10 cellular contexts compared by ENCODE assay signal in the genomic region with DNA sequence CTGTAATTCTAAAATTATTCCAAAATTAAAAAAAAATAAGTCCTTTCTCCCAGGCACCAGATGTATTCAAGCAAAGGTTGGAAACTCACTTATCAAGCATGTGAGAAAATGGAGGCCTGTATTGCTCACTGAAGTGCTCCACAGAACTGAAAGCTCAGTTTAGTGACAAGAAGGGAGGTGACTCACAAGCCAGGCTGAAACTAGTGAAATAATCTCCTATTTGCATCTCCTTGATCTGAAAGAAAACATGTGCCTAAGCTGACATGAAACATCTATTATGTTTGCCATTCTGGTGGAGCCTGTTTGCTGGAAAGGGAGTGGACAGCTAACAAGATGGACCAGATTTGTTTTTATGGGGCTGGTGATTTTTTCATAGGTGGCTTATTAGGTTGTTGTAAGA. TPM values are rescaled to one million over a fixed set of nuclear protein-coding genes. Genes with fewer than 3 reads are reported as not detected.
DNase-seq lines count a peak whose midpoint lies in the region; ATAC-seq and TF ChIP-seq lines count a peak whose summit lies in the region.
"Had no signal": no experiment of that assay in that cellular context is flagged by ENCODE, and none has a peak within 500 bp of the region (broad histone marks: within the 10 kb centered on the region; RNA-seq: fewer than 3 reads in every experiment).

No MANE protein-coding gene starts in this region.

- no peaks in the 10 kb centered on the region for H3K36me3 ChIP-seq in fibroblast of lung (ENCODE audit: control insufficient read depth, insufficient read depth, low read length)
- H3K36me3 ChIP-seq in tibial nerve = no peaks in the 10 kb centered on the region
- H3K36me3 ChIP-seq in heart right ventricle = no peaks in the 10 kb centered on the region
- H3K36me3 ChIP-seq in ovary = no peaks in the 10 kb centered on the region

- H3K4me1 ChIP-seq in fibroblast of lung (ENCODE audit: control insufficient read depth, extremely low read depth, insufficient read depth, low read length) (no peaks in the 10 kb centered on the region), tibial nerve (no peaks in the 10 kb centered on the region), heart right ventricle (no peaks in the 10 kb centered on the region), ovary (ENCODE audit: insufficient read depth) (no peaks in the 10 kb centered on the region)

- ATAC-seq in GM19463 (IDR thresholded peaks at IDR 0.05; ENCODE audit: unreplicated experiment) = peak; percentile 95
- peak; percentile 51 for ATAC-seq in HG03521 (IDR thresholded peaks at IDR 0.05; ENCODE audit: unreplicated experiment)
- ATAC-seq in heart right ventricle = no peak
- ATAC-seq: naive thymus-derived CD8-positive, alpha-beta T cell had no signal

- H4K20me1 ChIP-seq in fibroblast of lung (ENCODE audit: control insufficient read depth, extremely low read depth, insufficient read depth, low read length) = no peaks in the 10 kb centered on the region

- TF ChIP-seq POLR2A in tibial nerve (IDR thresholded peaks at IDR 0.05) (no peak), ovary (IDR thresholded peaks at IDR 0.05) (no peak)

- H3K4me2 ChIP-seq in fibroblast of lung (ENCODE audit: extremely low read depth, insufficient read depth, low read length) = no peak overlapping the region

- TF ChIP-seq CTCF in C4-2B (conservative IDR thresholded peaks at IDR 0.05) (no peak), fibroblast of lung (conservative IDR thresholded peaks at IDR 0.05 in 1 of 2, IDR thresholded peaks at IDR 0.05 in 1 of 2; ENCODE audit: low read depth in 1 of 2, low read length in 2 of 2) (no peak), tibial nerve (IDR thresholded peaks at IDR 0.05) (no peak), heart right ventricle (IDR thresholded peaks at IDR 0.05) (no peak), ovary (IDR thresholded peaks at IDR 0.05) (no peak)

- intact Hi-C loops in heart right ventricle (cut with DNase I) (no loop called here), ovary (cut with DNase I) (no loop called here)

- H3K4me3 ChIP-seq in fibroblast of lung (replicated peaks in 1 of 4; ENCODE audit: control extremely low read depth in 1 of 4, insufficient read depth in 1 of 4, low read depth in 3 of 4, low read length in 4 of 4) (no peak overlapping the region), tibial nerve (no peak overlapping the region), heart right ventricle (no peak overlapping the region), ovary (no peak overlapping the region)
- H3K4me3 ChIP-seq: coronary artery had no signal

- TF ChIP-seq EP300 in tibial nerve (IDR thresholded peaks at IDR 0.05) (no peak), ovary (IDR thresholded peaks at IDR 0.05) (no peak)

- DNase-seq in fibroblast of lung (ENCODE audit: low read depth in 2 of 2) (peak; percentile 56 to 69), tibial nerve (ENCODE audit: low spot score in 2 of 2) (no peak), NCI-H2081 treated with DMSO at 0.1 percent for 48 hours (lab: John Stamatoyannopoulos, UW) (no peak), heart right ventricle (no peak), ovary (no peak)
- DNase-seq: naive thymus-derived CD8-positive, alpha-beta T cell had no signal

- no peak overlapping the region for H2AFZ ChIP-seq in fibroblast of lung (ENCODE audit: low read length)

- no peaks in the 10 kb centered on the region for H3K27me3 ChIP-seq in fibroblast of lung (ENCODE audit: control insufficient read depth, insufficient read depth, low read length)
- no peaks in the 10 kb centered on the region for H3K27me3 ChIP-seq in tibial nerve
- H3K27me3 ChIP-seq in heart right ventricle = no peaks in the 10 kb centered on the region
- no peaks in the 10 kb centered on the region for H3K27me3 ChIP-seq in ovary

- H3K79me2 ChIP-seq in fibroblast of lung (ENCODE audit: control insufficient read depth, insufficient read depth, low read length) = no peaks in the 10 kb centered on the region

- peak overlapping the region; percentile 87; the same call in 1 of the 2 replicates for H3K27ac ChIP-seq in C4-2B
- no peak overlapping the region for H3K27ac ChIP-seq in fibroblast of lung (ENCODE audit: insufficient read depth, low read length)
- H3K27ac ChIP-seq in tibial nerve = no peak overlapping the region
- no peak overlapping the region for H3K27ac ChIP-seq in heart right ventricle
- no peak overlapping the region for H3K27ac ChIP-seq in ovary
- H3K27ac ChIP-seq: coronary artery had no signal

- H3K9me3 ChIP-seq in fibroblast of lung (ENCODE audit: control insufficient read depth, insufficient read depth, low read depth, low read length) (no peaks in the 10 kb centered on the region), tibial nerve (no peaks in the 10 kb centered on the region), heart right ventricle (no peaks in the 10 kb centered on the region), ovary (no peaks in the 10 kb centered on the region)

- no peak overlapping the region for H3K9ac ChIP-seq in fibroblast of lung (ENCODE audit: insufficient read depth, low read length)

RNA-seq across cellular contexts. Expression of gene AMELX, which starts 54.0 kb away (rescaled TPM):
- total RNA-seq in fibroblast of lung (not detected in 2 replicates), tibial nerve (not detected), heart right ventricle (not detected), ovary (not detected)
- polyA plus RNA-seq in fibroblast of lung (not detected in 2 replicates), heart right ventricle (not detected), ovary (not detected)
- polyA plus RNA-seq in fibroblast of lung (2012) = not detected in 2 replicates
- polyA minus RNA-seq in fibroblast of lung (ENCODE audit: low replicate concordance) = not detected in 2 replicates
- total RNA-seq: naive thymus-derived CD8-positive, alpha-beta T cell had no signal
- polyA plus RNA-seq: naive thymus-derived CD8-positive, alpha-beta T cell had no signal

Comparison
In these comparisons a context has a peak if more than half of its experiments do, and no peak if none do; other contexts are left out.
1. ATAC-seq: peak in GM19463 (single experiment) and HG03521 (single experiment); none in heart right ventricle (0 of 8).
2. DNase-seq: peak in fibroblast of lung (2 of 2); none in tibial nerve (0 of 2), NCI-H2081 treated with DMSO at 0.1 percent for 48 hours (single experiment), heart right ventricle (0 of 2) and ovary (0 of 5).